11 cellular contexts compared by ENCODE assay signal in the genomic region with DNA sequence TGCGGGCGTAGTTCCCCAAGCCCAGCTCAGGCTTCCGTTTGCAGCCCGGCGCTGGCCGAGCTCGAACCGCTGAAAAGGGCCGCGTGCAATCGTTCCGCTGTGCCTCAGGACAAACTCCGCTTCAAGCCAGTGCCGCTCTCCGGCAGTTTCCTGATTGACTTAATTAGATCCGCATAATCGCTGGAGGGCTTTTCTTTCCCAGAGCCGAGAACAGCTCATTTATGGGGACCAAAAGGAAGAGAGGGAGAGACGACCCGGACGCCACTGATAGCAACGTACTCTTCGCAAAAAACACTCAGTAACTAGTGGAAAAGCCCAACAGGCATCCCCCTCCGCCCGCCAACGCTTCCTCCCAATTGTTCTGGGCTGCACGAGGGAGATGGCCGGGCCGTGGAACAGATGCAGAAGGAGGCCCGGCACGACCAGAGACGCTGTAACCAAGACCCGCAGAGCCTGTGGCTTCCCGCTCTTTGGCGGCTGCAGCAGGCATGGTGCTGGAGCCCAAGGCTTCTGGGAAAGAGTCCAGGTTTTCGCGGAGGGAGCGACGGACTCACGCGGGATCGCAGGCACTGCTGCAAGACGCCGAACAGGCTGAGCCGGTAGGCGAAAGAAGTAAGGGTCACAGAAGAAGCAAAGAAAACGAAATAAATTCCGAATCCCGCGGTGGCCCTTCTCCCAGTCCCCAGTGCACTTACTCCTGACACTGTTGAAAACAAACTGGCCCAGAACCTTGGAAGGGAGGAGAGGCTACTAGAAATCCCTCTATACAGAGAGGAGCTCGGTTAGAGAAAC. TPM values are rescaled to one million over a fixed set of nuclear protein-coding genes. Genes with fewer than 3 reads are reported as not detected.
DNase-seq lines count a peak whose midpoint lies in the region; ATAC-seq and TF ChIP-seq lines count a peak whose summit lies in the region.
"Had no signal": no experiment of that assay in that cellular context is flagged by ENCODE, and none has a peak within 500 bp of the region (broad histone marks: within the 10 kb centered on the region; RNA-seq: fewer than 3 reads in every experiment).

No MANE protein-coding gene starts in this region.

- H3K36me3 Mint-ChIP-seq in activated T-cell treated with anti-CD3 and anti-CD28 coated beads, Interleukin-2, amount 50 U/mL, for 24 hours (ENCODE audit: low read depth) = peaks cover 15% of the 10 kb centered on the region

- H3K36me3 ChIP-seq in tibial nerve (no peaks in the 10 kb centered on the region), PC-9 (ENCODE audit: low read depth) (no peaks in the 10 kb centered on the region), MG63 (peaks cover 3% of the 10 kb centered on the region; the same call in 1 of the 2 replicates)

- H3K9me3 Mint-ChIP-seq in activated T-cell treated with anti-CD3 and anti-CD28 coated beads, Interleukin-2, amount 50 U/mL, for 24 hours = no peaks in the 10 kb centered on the region

- intact Hi-C loops in PC-9 (cut with micrococcal nuclease; ENCODE audit: unreplicated experiment) = no loop called here

- no peaks in the 10 kb centered on the region for H3K9me2 ChIP-seq in PC-9 (ENCODE audit: insufficient read depth)

- H3K79me2 ChIP-seq in PC-9 (ENCODE audit: low read depth) = peaks cover 8% of the 10 kb centered on the region

- DNase-seq in activated T-cell treated with anti-CD3 and anti-CD28 coated beads, Interleukin-2, amount 50 U/mL, for 24 hours = no peak
- no peak for DNase-seq in activated T-cell treated with anti-CD3 and anti-CD28 coated beads, Interleukin-2, amount 50 U/mL, for 1 hour
- peak in 36 of 61 donors; percentile 1 to 58 (median 14) for DNase-seq in caudate nucleus (lab: John Stamatoyannopoulos, UW)
- peak; percentile 46 to 55 for DNase-seq in lung microvascular endothelial cell (ENCODE audit: low read depth in 2 of 2)
- peak in 1 of 2 donors; percentile 23 for DNase-seq in tibial nerve (ENCODE audit: low spot score in 2 of 2)
- no peak for DNase-seq in PC-9
- DNase-seq in MG63 = no peak

- no peak for ATAC-seq in HG02763 (IDR thresholded peaks at IDR 0.05; ENCODE audit: unreplicated experiment)
- ATAC-seq: HCT116, Panc1 had no signal

- peaks cover 3% of the 10 kb centered on the region; the same call in 1 of the 2 replicates for H3F3A ChIP-seq in PC-9 (ENCODE audit: insufficient read depth, low read depth)

- no peak for TF ChIP-seq POLR2A in tibial nerve (IDR thresholded peaks at IDR 0.05)

- H3K4me1 ChIP-seq in tibial nerve (peaks cover 0 to 66% (median 39%) of the 10 kb centered on the region in 4 donors), PC-9 (replicated peaks; ENCODE audit: insufficient read depth) (0 out of 2 replicates have a peak, but pooled peaks cover 6% of the 10 kb centered on the region)

- H2AFZ ChIP-seq in PC-9 = no peak overlapping the region

- H3K4me3 ChIP-seq in tibial nerve (peak overlapping the region; percentile 17 to 79 (median 26)), PC-9 (no peak overlapping the region), MG63 (no peak overlapping the region)

- 21 to 27% methylated on average over 49 to 51 of the region's 51 CpGs for WGBS in tibial nerve, 2 donors

- peak overlapping the region; percentile 29 for H3K4me3 Mint-ChIP-seq in activated T-cell treated with anti-CD3 and anti-CD28 coated beads, Interleukin-2, amount 50 U/mL, for 24 hours

- no peak overlapping the region for H3K27ac Mint-ChIP-seq in activated T-cell treated with anti-CD3 and anti-CD28 coated beads, Interleukin-2, amount 50 U/mL, for 24 hours

- peaks cover 42% of the 10 kb centered on the region for H3K4me1 Mint-ChIP-seq in activated T-cell treated with anti-CD3 and anti-CD28 coated beads, Interleukin-2, amount 50 U/mL, for 24 hours (ENCODE audit: low read depth)

- H3K27ac ChIP-seq in caudate nucleus (ENCODE audit: low read depth, low read length) (no peak overlapping the region), tibial nerve (peak overlapping the region in 2 of 4 donors; percentile 33 to 71), PC-9 (no peak overlapping the region)
- H3K27ac ChIP-seq: BLaER1 treated with 17β-estradiol and CSF1 and Interleukin-3, amounts not matched to agents 10 nM and 100 nM had no signal

- no TSS peak for BruUV-seq in PC-9 (replicated peaks; lab: Mats Ljungman, UMichigan)

- POLR2A ChIA-PET in PC-9 (lab: Charles Lee; ENCODE audit: unreplicated experiment) = no interaction called here

- H3K9me3 ChIP-seq in tibial nerve = no peaks in the 10 kb centered on the region
- H3K9me3 ChIP-seq in PC-9 (ENCODE audit: insufficient read depth, low read depth) = no peaks in the 10 kb centered on the region
- H3K9me3 ChIP-seq in MG63 = no peaks in the 10 kb centered on the region
- H3K9me3 ChIP-seq: BLaER1 treated with 17β-estradiol and CSF1 and Interleukin-3, amounts not matched to agents 10 nM and 100 nM had no signal

- TF ChIP-seq CTCF in tibial nerve (IDR thresholded peaks at IDR 0.05) = no peak
- TF ChIP-seq CTCF in PC-9 (conservative IDR thresholded peaks at IDR 0.05) = no peak

- no peaks in the 10 kb centered on the region for H4K20me1 ChIP-seq in PC-9 (ENCODE audit: insufficient read depth)

- H3K27me3 Mint-ChIP-seq in activated T-cell treated with anti-CD3 and anti-CD28 coated beads, Interleukin-2, amount 50 U/mL, for 24 hours = peaks cover 64% of the 10 kb centered on the region

- CTCF ChIA-PET in PC-9 (lab: Charles Lee) = interaction anchor here (0.7 kb wide), 1 partner anchor 399 kb away, joined by 5 read pairs; no protein-coding TSS in a partner anchor

- H3K27me3 ChIP-seq in tibial nerve = peaks cover 0 to 66% of the 10 kb centered on the region in 2 donors
- H3K27me3 ChIP-seq in PC-9 (ENCODE audit: insufficient read depth, low read depth) = no peaks in the 10 kb centered on the region
- H3K27me3 ChIP-seq in MG63 = no peaks in the 10 kb centered on the region

- H3K4me2 ChIP-seq in PC-9 = no peak overlapping the region

- TF ChIP-seq EP300 in tibial nerve (IDR thresholded peaks at IDR 0.05) = peak in 1 of 2 donors; percentile 17

RNA-seq across cellular contexts. Expression of gene FOXD2, which starts 3.6 kb away (rescaled TPM):
- total RNA-seq in lung microvascular endothelial cell (under 0.01 TPM in 2 replicates), tibial nerve (10 to 100 TPM; 11.7 to 34.7 (median 27.6) TPM), PC-9 (2021) (0.35 and 0.48 TPM in 2 replicates)
- total RNA-seq in MG63 (2014; rRNA removed; shearing (Covaris generic); ENCODE audit: low replicate concordance) = 0.03 and 0.94 TPM in 2 replicates

RNA-seq across cellular contexts. Expression of gene FOXE3, which starts 18.2 kb away (rescaled TPM):
- total RNA-seq in lung microvascular endothelial cell (not detected in 2 replicates), tibial nerve (under 1 TPM in 2 of 4 donors, not detected in 2; 0.21 to 0.98 TPM), PC-9 (2021) (0.28 and 0.33 TPM in 2 replicates)
- total RNA-seq in MG63 (2014; rRNA removed; shearing (Covaris generic); ENCODE audit: low replicate concordance) = not detected in 2 replicates

Comparison
In these comparisons a context has a peak if more than half of its experiments do, and no peak if none do; other contexts are left out.
1. DNase-seq: peak in caudate nucleus (36 of 61) and lung microvascular endothelial cell (2 of 2); none in activated T-cell treated with anti-CD3 and anti-CD28 coated beads, Interleukin-2, amount 50 U/mL, for 24 hours (single experiment), activated T-cell treated with anti-CD3 and anti-CD28 coated beads, Interleukin-2, amount 50 U/mL, for 1 hour (single experiment), PC-9 (0 of 2) and MG63 (single experiment).
2. H3K4me3 ChIP-seq: peak in tibial nerve (4 of 4); none in PC-9 (single experiment) and MG63 (single experiment).